22 cellular contexts compared by ENCODE assay signal in the genomic region with DNA sequence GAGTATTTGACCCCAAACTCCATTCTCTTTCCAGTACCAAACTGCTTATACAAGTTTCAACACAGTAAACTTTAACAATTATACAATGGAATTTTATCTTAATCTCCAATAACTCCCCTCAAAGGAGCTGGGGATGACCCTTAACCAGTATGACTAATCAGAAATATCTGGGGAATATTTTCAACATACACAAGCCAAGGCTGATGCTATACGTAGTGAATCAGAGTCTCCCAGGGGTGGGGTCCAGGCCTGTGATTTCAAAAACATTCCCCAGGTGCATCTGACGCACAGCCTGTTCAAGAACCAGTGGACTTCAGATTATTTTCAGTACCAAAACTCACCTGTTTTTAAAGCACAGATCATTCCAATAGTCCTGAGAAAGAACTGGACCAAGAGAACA. TPM values are rescaled to one million over a fixed set of nuclear protein-coding genes. Genes with fewer than 3 reads are reported as not detected.
A peak's percentile ranks its signal among the peaks of the same experiment; 100 is the strongest.
DNase-seq lines count a peak whose midpoint lies in the region; ATAC-seq, FAIRE-seq and TF ChIP-seq lines count a peak whose summit lies in the region.
"Had no signal": no experiment of that assay in that cellular context is flagged by ENCODE, and none has a peak within 500 bp of the region (broad histone marks: within the 10 kb centered on the region; RNA-seq: fewer than 3 reads in every experiment).

No MANE protein-coding gene starts in this region.

- DNase-seq in GM03348 (ENCODE audit: low spot score): peak; percentile 11
- peak; percentile 58 for DNase-seq in NCI-H226
- DNase-seq in choroid plexus epithelial cell (ENCODE audit: low read depth): peak; percentile 77
- no peak for DNase-seq in osteocyte (ENCODE audit: extremely low spot score, unreplicated experiment)
- DNase-seq in H54 (ENCODE audit: insufficient read length, low spot score): no peak
- no peak for DNase-seq in lower leg skin (ENCODE audit: low spot score in 2 of 2)
- DNase-seq in aorta: no peak
- DNase-seq in GM20000 (ENCODE audit: low spot score): no peak
- DNase-seq: activated CD4-positive, alpha-beta T cell treated with anti-CD3 and anti-CD28 coated beads, Interleukin-2, amount 50 U/mL, for 4 hours; activated gamma-delta T cell; adrenal gland; cerebellar nuclear complex; NCI-H1694 treated with DMSO at 0.1 percent for 48 hours; SJCRH30; stimulated activated CD4-positive, alpha-beta T cell treated with anti-CD3 and anti-CD28 coated beads, Interleukin-4, amount 100 ng/mL, for 1 hour; stimulated activated naive CD8-positive, alpha-beta T cell treated with anti-CD3 and anti-CD28 coated beads, Interleukin-15, Interleukin-2, amounts not matched to agents 100 U/mL and 50 U/mL, for 24 hours; T-helper 17 cell; WERI-Rb-1 had no signal

- peaks cover 0 to 2% of the 10 kb centered on the region in 2 donors for H3K36me3 ChIP-seq in aorta (ENCODE audit: control insufficient read depth in 1 of 2, insufficient read depth in 2 of 2, low read length in 1 of 2)
- H3K36me3 ChIP-seq: adrenal gland, prostate gland, SJCRH30, WERI-Rb-1 had no signal

- no peak for TF ChIP-seq CTCF in choroid plexus epithelial cell (conservative IDR thresholded peaks at IDR 0.05; ENCODE audit: low read depth, low read length)
- no peak for TF ChIP-seq CTCF in osteocyte (IDR thresholded peaks at IDR 0.05)
- TF ChIP-seq CTCF in lower leg skin (IDR thresholded peaks at IDR 0.05): no peak
- no peak for TF ChIP-seq CTCF in GM20000 (IDR thresholded peaks at IDR 0.05; ENCODE audit: extremely low read depth, missing control alignments)

- intact Hi-C loops in lower leg skin (cut with DNase I; ENCODE audit: low total_unique reads) (no loop called here), aorta (cut with DNase I) (no loop called here)

- peaks cover 11% of the 10 kb centered on the region for H3K36me3 Mint-ChIP-seq in osteocyte (ENCODE audit: unreplicated experiment)

- peak overlapping the region; percentile 6 for H3K27ac Mint-ChIP-seq in osteocyte (ENCODE audit: unreplicated experiment)
- H3K27ac Mint-ChIP-seq: T-helper 17 cell had no signal

- no peaks in the 10 kb centered on the region for H3K9me3 ChIP-seq in aorta (ENCODE audit: control insufficient read depth, low read length)
- H3K9me3 ChIP-seq: adrenal gland, prostate gland, SJCRH30 had no signal

- peaks cover 40% of the 10 kb centered on the region for H3K4me1 Mint-ChIP-seq in osteocyte (ENCODE audit: unreplicated experiment)
- H3K4me1 Mint-ChIP-seq: T-helper 17 cell had no signal

- no peaks in the 10 kb centered on the region for H3K27me3 ChIP-seq in aorta (ENCODE audit: control insufficient read depth in 1 of 2, insufficient read depth in 2 of 2, low read length in 1 of 2)
- H3K27me3 ChIP-seq: adrenal gland, SJCRH30 had no signal

- 68 to 83% methylated on average over 2 of the region's 2 CpGs for WGBS in lower leg skin, 2 donors
- 82 to 87% methylated on average over 2 of the region's 2 CpGs for WGBS in aorta, 2 donors

- no peak for FAIRE-seq in H54 (lab: Jason Lieb, UNC)

- H3K9me3 Mint-ChIP-seq in osteocyte (ENCODE audit: unreplicated experiment): peaks cover 10% of the 10 kb centered on the region

- H3K4me3 ChIP-seq in choroid plexus epithelial cell (ENCODE audit: low read depth, low read length) (no peak overlapping the region), lower leg skin (ENCODE audit: low read depth, poor library complexity, severe bottlenecking) (no peak overlapping the region), aorta (ENCODE audit: low read length in 2 of 2) (no peak overlapping the region)
- H3K4me3 ChIP-seq: adrenal gland, prostate gland, SJCRH30, skin epidermis had no signal

- TF ChIP-seq POLR2A in H54 (IDR thresholded peaks at IDR 0.05; ENCODE audit: low read depth, low read length) (no peak), lower leg skin (IDR thresholded peaks at IDR 0.05) (no peak)

- H3K4me1 ChIP-seq in aorta (ENCODE audit: control insufficient read depth in 1 of 2, insufficient read depth in 2 of 2, low read length in 2 of 2): no peaks in the 10 kb centered on the region
- H3K4me1 ChIP-seq: adrenal gland, prostate gland, SJCRH30 had no signal

- no peak for ATAC-seq in aorta (ENCODE audit: low FRiP score)
- ATAC-seq: stimulated activated naive CD8-positive, alpha-beta T cell treated with anti-CD3 and anti-CD28 coated beads, Interleukin-15, Interleukin-2, amounts not matched to agents 100 U/mL and 50 U/mL, for 24 hours; T-helper 17 cell had no signal

- no peak overlapping the region for H3K4me3 Mint-ChIP-seq in osteocyte (ENCODE audit: unreplicated experiment)
- H3K4me3 Mint-ChIP-seq: neural crest cell, T-helper 17 cell, type B pancreatic cell had no signal

- no peaks in the 10 kb centered on the region for H3K27me3 Mint-ChIP-seq in osteocyte (ENCODE audit: unreplicated experiment)
- H3K27me3 Mint-ChIP-seq: T-helper 17 cell, type B pancreatic cell had no signal

- H3K27ac ChIP-seq in aorta (ENCODE audit: low read depth in 1 of 2, low read length in 2 of 2): no peak overlapping the region
- H3K27ac ChIP-seq: adrenal gland, prostate gland, SJCRH30, skin epidermis, WERI-Rb-1 had no signal

RNA-seq across cellular contexts. Expression of a gene that starts 11.8 kb away (rescaled TPM):
- total RNA-seq in osteocyte (181 and 189 TPM in 2 replicates), lower leg skin (10 to 100 TPM; 13.4 to 22.3 (median 18.5) TPM), aorta (10 to 100 TPM; 14.7 to 21.8 TPM)
- 10 to 100 TPM in 1 of 2 donors, 1 to 10 TPM in 1; 1.8 to 10.8 TPM for polyA plus RNA-seq in aorta
- total RNA-seq: SJCRH30 had no signal

Comparison
In these comparisons a context has a peak if more than half of its experiments do, and no peak if none do; other contexts are left out.
1. DNase-seq: peak in GM03348 (single experiment), NCI-H226 (single experiment) and choroid plexus epithelial cell (single experiment); none in osteocyte (single experiment), H54 (single experiment), lower leg skin (0 of 2), aorta (0 of 2) and GM20000 (single experiment).